ENCODE assay signal across 19 cellular contexts in the genomic region with DNA sequence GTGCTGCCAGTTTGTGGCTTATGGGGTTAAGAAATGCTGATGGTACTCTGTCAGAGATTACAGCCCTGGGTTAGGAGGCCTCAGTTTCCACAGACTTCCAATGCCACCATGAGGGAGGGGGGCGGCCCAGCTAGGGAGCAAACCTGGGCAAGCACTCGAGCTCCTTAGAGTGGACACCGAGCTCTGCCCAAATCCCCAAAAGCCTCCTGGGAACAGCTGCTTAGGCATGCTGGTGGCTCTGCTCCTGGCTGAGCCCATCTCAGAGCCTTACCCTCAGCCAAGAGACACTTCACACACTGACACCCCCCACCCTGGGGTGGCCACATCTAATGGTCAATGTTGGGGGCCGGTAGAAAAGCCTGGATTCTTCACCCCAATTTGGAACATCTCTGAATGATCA.
DNase-seq lines count a peak whose midpoint lies in the region; ATAC-seq and TF ChIP-seq lines count a peak whose summit lies in the region.
"Had no signal": no experiment of that assay in that cellular context is flagged by ENCODE, and none has a peak within 500 bp of the region (broad histone marks: within the 10 kb centered on the region; RNA-seq: fewer than 3 reads in every experiment).

No MANE protein-coding gene starts in this region.

- H3K27me3 Mint-ChIP-seq in activated CD8-positive, alpha-beta T cell treated with anti-CD3 and anti-CD28 coated beads, Interleukin-2, amount 10 ng/mL, durations not matched to agents 7 days and 5 days (ENCODE audit: low read depth): no peaks in the 10 kb centered on the region
- H3K27me3 Mint-ChIP-seq in activated CD8-positive, alpha-beta T cell treated with anti-CD3 and anti-CD28 coated beads for 36 hours: no peaks in the 10 kb centered on the region
- H3K27me3 Mint-ChIP-seq in neural crest cell (ENCODE audit: low read depth): peaks cover 3% of the 10 kb centered on the region

- no peaks in the 10 kb centered on the region for H3K9me3 ChIP-seq in RWPE2 (ENCODE audit: severe bottlenecking)
- H3K9me3 ChIP-seq: Peyer's patch had no signal

- no peak for TF ChIP-seq CTCF in activated CD8-positive, alpha-beta T cell treated with anti-CD3 and anti-CD28 coated beads for 36 hours (IDR thresholded peaks at IDR 0.05)
- TF ChIP-seq CTCF in RWPE2 (IDR thresholded peaks at IDR 0.05; ENCODE audit: poor library complexity, severe bottlenecking) (no peak), neural crest cell (conservative IDR thresholded peaks at IDR 0.05) (no peak), GM20000 (IDR thresholded peaks at IDR 0.05; ENCODE audit: extremely low read depth, missing control alignments) (no peak)

- H3K4me3 ChIP-seq in RWPE2 (ENCODE audit: severe bottlenecking): no peak overlapping the region
- H3K4me3 ChIP-seq: Peyer's patch had no signal

- H3K4me1 ChIP-seq in RWPE2 (ENCODE audit: insufficient read depth, poor library complexity, severe bottlenecking): no peaks in the 10 kb centered on the region
- H3K4me1 ChIP-seq: Peyer's patch had no signal

- no peaks in the 10 kb centered on the region for H3K9me3 Mint-ChIP-seq in activated CD8-positive, alpha-beta T cell treated with anti-CD3 and anti-CD28 coated beads, Interleukin-2, amount 10 ng/mL, durations not matched to agents 7 days and 5 days (ENCODE audit: insufficient read depth)
- no peaks in the 10 kb centered on the region for H3K9me3 Mint-ChIP-seq in activated CD8-positive, alpha-beta T cell treated with anti-CD3 and anti-CD28 coated beads for 36 hours
- no peaks in the 10 kb centered on the region for H3K9me3 Mint-ChIP-seq in neural crest cell
- no peaks in the 10 kb centered on the region for H3K9me3 Mint-ChIP-seq in stimulated activated effector memory CD8-positive, alpha-beta T cell treated with anti-CD3 and anti-CD28 coated beads, Interleukin-12 subunit alpha, Interleukin-12 subunit beta, amount 100 ng/mL, for 72 hours

- DNase-seq in activated CD8-positive, alpha-beta T cell treated with anti-CD3 and anti-CD28 coated beads, Interleukin-2, amount 10 ng/mL, durations not matched to agents 7 days and 5 days: no peak
- no peak for DNase-seq in activated CD8-positive, alpha-beta T cell treated with anti-CD3 and anti-CD28 coated beads for 36 hours
- DNase-seq in RWPE2 (ENCODE audit: low spot score) (peak; percentile 20), neural crest cell (ENCODE audit: low read depth, low spot score) (no peak), retina (no peak), GM20000 (ENCODE audit: low spot score) (no peak)
- DNase-seq in stimulated activated effector memory CD8-positive, alpha-beta T cell treated with anti-CD3 and anti-CD28 coated beads, Interleukin-12 subunit alpha, Interleukin-12 subunit beta, amount 100 ng/mL, for 72 hours (ENCODE audit: low spot score in 2 of 2): no peak
- DNase-seq: H7, Karpas-422, NCI-H1092 treated with DMSO at 0.1 percent for 48 hours, NCI-H187, NCI-H2081 treated with DMSO at 0.1 percent for 48 hours, NCI-H226, NCI-H510A, Peyer's patch, SIG-M5 had no signal

- H3K36me3 Mint-ChIP-seq in activated CD8-positive, alpha-beta T cell treated with anti-CD3 and anti-CD28 coated beads, Interleukin-2, amount 10 ng/mL, durations not matched to agents 7 days and 5 days (ENCODE audit: low read depth): no peaks in the 10 kb centered on the region
- no peaks in the 10 kb centered on the region for H3K36me3 Mint-ChIP-seq in activated CD8-positive, alpha-beta T cell treated with anti-CD3 and anti-CD28 coated beads for 36 hours (ENCODE audit: low read depth)
- H3K36me3 Mint-ChIP-seq in neural crest cell (ENCODE audit: low read depth): no peaks in the 10 kb centered on the region
- no peaks in the 10 kb centered on the region for H3K36me3 Mint-ChIP-seq in stimulated activated effector memory CD8-positive, alpha-beta T cell treated with anti-CD3 and anti-CD28 coated beads, Interleukin-12 subunit alpha, Interleukin-12 subunit beta, amount 100 ng/mL, for 72 hours

- POLR2A ChIA-PET in activated CD8-positive, alpha-beta T cell treated with anti-CD3 and anti-CD28 coated beads, Interleukin-2, amount 10 ng/mL, durations not matched to agents 7 days and 5 days (lab: Charles Lee): no interaction called here
- POLR2A ChIA-PET in activated CD8-positive, alpha-beta T cell treated with anti-CD3 and anti-CD28 coated beads for 36 hours (lab: Charles Lee): no interaction called here

- peaks cover 44% of the 10 kb centered on the region for H3K27me3 ChIP-seq in RWPE2 (ENCODE audit: insufficient read depth, poor library complexity, severe bottlenecking)
- H3K27me3 ChIP-seq: Peyer's patch had no signal

- no peak overlapping the region for H3K27ac ChIP-seq in RWPE2 (ENCODE audit: poor library complexity, severe bottlenecking)
- H3K27ac ChIP-seq: 22Rv1, Peyer's patch had no signal

- no peaks in the 10 kb centered on the region for H3K36me3 ChIP-seq in RWPE2 (ENCODE audit: low read depth)
- H3K36me3 ChIP-seq: Peyer's patch had no signal

- H3K27ac Mint-ChIP-seq in activated CD8-positive, alpha-beta T cell treated with anti-CD3 and anti-CD28 coated beads, Interleukin-2, amount 10 ng/mL, durations not matched to agents 7 days and 5 days: peak overlapping the region; percentile 7
- H3K27ac Mint-ChIP-seq in activated CD8-positive, alpha-beta T cell treated with anti-CD3 and anti-CD28 coated beads for 36 hours: no peak overlapping the region
- peak overlapping the region; percentile 15 for H3K27ac Mint-ChIP-seq in neural crest cell (ENCODE audit: unreplicated experiment)
- H3K27ac Mint-ChIP-seq in stimulated activated effector memory CD8-positive, alpha-beta T cell treated with anti-CD3 and anti-CD28 coated beads, Interleukin-12 subunit alpha, Interleukin-12 subunit beta, amount 100 ng/mL, for 72 hours: peak overlapping the region; percentile 14
- H3K27ac Mint-ChIP-seq: B cell had no signal

- no peak overlapping the region for H3K4me3 Mint-ChIP-seq in activated CD8-positive, alpha-beta T cell treated with anti-CD3 and anti-CD28 coated beads, Interleukin-2, amount 10 ng/mL, durations not matched to agents 7 days and 5 days
- H3K4me3 Mint-ChIP-seq in activated CD8-positive, alpha-beta T cell treated with anti-CD3 and anti-CD28 coated beads for 36 hours: no peak overlapping the region
- H3K4me3 Mint-ChIP-seq in neural crest cell: peak overlapping the region; percentile 17
- H3K4me3 Mint-ChIP-seq in stimulated activated effector memory CD8-positive, alpha-beta T cell treated with anti-CD3 and anti-CD28 coated beads, Interleukin-12 subunit alpha, Interleukin-12 subunit beta, amount 100 ng/mL, for 72 hours: no peak overlapping the region

- peaks cover 31% of the 10 kb centered on the region for H3K4me1 Mint-ChIP-seq in activated CD8-positive, alpha-beta T cell treated with anti-CD3 and anti-CD28 coated beads, Interleukin-2, amount 10 ng/mL, durations not matched to agents 7 days and 5 days (ENCODE audit: low read depth)
- peaks cover 23% of the 10 kb centered on the region for H3K4me1 Mint-ChIP-seq in activated CD8-positive, alpha-beta T cell treated with anti-CD3 and anti-CD28 coated beads for 36 hours (ENCODE audit: low read depth)
- peaks cover 73% of the 10 kb centered on the region for H3K4me1 Mint-ChIP-seq in neural crest cell
- peaks cover 17% of the 10 kb centered on the region for H3K4me1 Mint-ChIP-seq in stimulated activated effector memory CD8-positive, alpha-beta T cell treated with anti-CD3 and anti-CD28 coated beads, Interleukin-12 subunit alpha, Interleukin-12 subunit beta, amount 100 ng/mL, for 72 hours

- CTCF ChIA-PET in activated CD8-positive, alpha-beta T cell treated with anti-CD3 and anti-CD28 coated beads, Interleukin-2, amount 10 ng/mL, durations not matched to agents 7 days and 5 days (lab: Charles Lee): interaction anchor here (0.6 to 3.0 kb wide), 2 partner anchors 31 to 154 kb away, joined by 3 to 11 read pairs; no protein-coding TSS in a partner anchor
- CTCF ChIA-PET in activated CD8-positive, alpha-beta T cell treated with anti-CD3 and anti-CD28 coated beads for 36 hours (lab: Charles Lee): interaction anchor here (0.6 to 1.9 kb wide), 4 partner anchors 23 to 153 kb away, joined by 3 to 10 read pairs (median 4); no protein-coding TSS in a partner anchor

- intact Hi-C loops in activated CD8-positive, alpha-beta T cell treated with anti-CD3 and anti-CD28 coated beads for 36 hours (cut with micrococcal nuclease): no loop called here

- ATAC-seq in activated CD8-positive, alpha-beta T cell treated with anti-CD3 and anti-CD28 coated beads, Interleukin-2, amount 10 ng/mL, durations not matched to agents 7 days and 5 days: no peak
- no peak for ATAC-seq in activated CD8-positive, alpha-beta T cell treated with anti-CD3 and anti-CD28 coated beads for 36 hours
- ATAC-seq in RWPE2 (ENCODE audit: low read depth): no peak
- no peak for ATAC-seq in stimulated activated effector memory CD8-positive, alpha-beta T cell treated with anti-CD3 and anti-CD28 coated beads, Interleukin-12 subunit alpha, Interleukin-12 subunit beta, amount 100 ng/mL, for 72 hours
- ATAC-seq: HepG2 had no signal
